In genomic region chr16:67228034-67228785, GRCh38 we compare ENCODE assay signal across 8 cellular contexts. TPM values are rescaled to one million over a fixed set of nuclear protein-coding genes. Genes with fewer than 3 reads are reported as not detected.
A peak's percentile ranks its signal among the peaks of the same experiment; 100 is the strongest.
DNase-seq lines count a peak whose midpoint lies in the region; ATAC-seq and TF ChIP-seq lines count a peak whose summit lies in the region.

No MANE protein-coding gene starts in this region.

- H3K4me1 ChIP-seq in RWPE2 (ENCODE audit: insufficient read depth, poor library complexity, severe bottlenecking) (peaks cover 6% of the 10 kb centered on the region), esophagus squamous epithelium (peaks cover 14 to 34% (median 18%) of the 10 kb centered on the region in 3 donors), rectal smooth muscle tissue (ENCODE audit: control insufficient read depth, insufficient read depth, low read length) (peaks cover 8% of the 10 kb centered on the region)

- ATAC-seq in RWPE2 (ENCODE audit: low read depth), result no peak

- H3K9me3 ChIP-seq in RWPE2 (ENCODE audit: severe bottlenecking) (no peaks in the 10 kb centered on the region), esophagus squamous epithelium (no peaks in the 10 kb centered on the region)

- TF ChIP-seq POLR2A in esophagus squamous epithelium (IDR thresholded peaks at IDR 0.05), result no peak

- no peak for DNase-seq in GM12865 (ENCODE audit: low read depth)
- DNase-seq in RWPE2 (ENCODE audit: low spot score), result no peak
- no peak for DNase-seq in esophagus squamous epithelium (lab: John Stamatoyannopoulos, UW)
- no peak for DNase-seq in putamen (ENCODE audit: low spot score)
- no peak for DNase-seq in HPDE6-E6E7 (ENCODE audit: extremely low spot score)
- DNase-seq in NOMO-1 (lab: John Stamatoyannopoulos, UW; ENCODE audit: unreplicated experiment in 2 of 2), result no peak
- no peak for DNase-seq in DMS53 (lab: John Stamatoyannopoulos, UW)

- 91 to 92% methylated on average over 6 to 7 of the region's 9 CpGs for WGBS in esophagus squamous epithelium, 2 donors

- H3K9ac ChIP-seq in rectal smooth muscle tissue (ENCODE audit: low read length), result no peak overlapping the region

- peak overlapping the region; percentile 97 for H3K4me3 ChIP-seq in GM12865 (ENCODE audit: low read depth, low read length)
- H3K4me3 ChIP-seq in RWPE2 (ENCODE audit: severe bottlenecking), result peak overlapping the region; percentile 86
- peak overlapping the region in 3 of 4 donors; percentile 81 to 98 (median 93) for H3K4me3 ChIP-seq in esophagus squamous epithelium
- peak overlapping the region; percentile 96 for H3K4me3 ChIP-seq in rectal smooth muscle tissue (ENCODE audit: low read length)

- no peak for TF ChIP-seq CTCF in GM12865 (IDR thresholded peaks at IDR 0.05; ENCODE audit: insufficient read depth, low read depth, low read length, missing control alignments)
- TF ChIP-seq CTCF in RWPE2 (IDR thresholded peaks at IDR 0.05; ENCODE audit: poor library complexity, severe bottlenecking), result no peak
- no peak for TF ChIP-seq CTCF in esophagus squamous epithelium (IDR thresholded peaks at IDR 0.05)

- H3K36me3 ChIP-seq in RWPE2 (ENCODE audit: low read depth) (peaks cover 55% of the 10 kb centered on the region), esophagus squamous epithelium (peaks cover 25 to 50% (median 27%) of the 10 kb centered on the region in 3 donors), rectal smooth muscle tissue (ENCODE audit: control insufficient read depth, insufficient read depth, low read length) (peaks cover 23% of the 10 kb centered on the region)

- H3K27me3 ChIP-seq in RWPE2 (ENCODE audit: insufficient read depth, poor library complexity, severe bottlenecking), result no peaks in the 10 kb centered on the region
- no peaks in the 10 kb centered on the region for H3K27me3 ChIP-seq in esophagus squamous epithelium
- H3K27me3 ChIP-seq in rectal smooth muscle tissue (ENCODE audit: control insufficient read depth, insufficient read depth, low read length), result no peaks in the 10 kb centered on the region

- intact Hi-C loops in esophagus squamous epithelium (cut with DNase I), result no loop called here

- H3K27ac ChIP-seq in RWPE2 (ENCODE audit: poor library complexity, severe bottlenecking) (no peak overlapping the region), esophagus squamous epithelium (no peak overlapping the region), rectal smooth muscle tissue (ENCODE audit: low read depth, low read length) (no peak overlapping the region)

RNA-seq across cellular contexts. Expression of gene TMEM208, which starts 1.3 kb away (rescaled TPM):
- total RNA-seq in esophagus squamous epithelium, result 10 to 100 TPM; 24.4 to 36.0 (median 31.7) TPM

RNA-seq across cellular contexts. Expression of gene FHOD1, which starts 19.1 kb away (rescaled TPM):
- 1 to 10 TPM; 1.9 to 7.4 (median 5.3) TPM for total RNA-seq in esophagus squamous epithelium

RNA-seq across cellular contexts. Expression of gene SLC9A5, which starts 20.6 kb away (rescaled TPM):
- under 1 TPM in 1 of 4 donors, not detected in 3; 0.19 TPM for total RNA-seq in esophagus squamous epithelium

RNA-seq across cellular contexts. Expression of gene ELMO3, which starts 29.3 kb away (rescaled TPM):
- total RNA-seq in esophagus squamous epithelium, result 10 to 100 TPM; 30.1 to 35.9 (median 32.9) TPM

RNA-seq across cellular contexts. Expression of gene E2F4, which starts 36.3 kb away (rescaled TPM):
- 10 to 100 TPM; 66.1 to 96.9 (median 81.9) TPM for total RNA-seq in esophagus squamous epithelium
